ENCODE assay signal across 30 cellular contexts in the genomic region with DNA sequence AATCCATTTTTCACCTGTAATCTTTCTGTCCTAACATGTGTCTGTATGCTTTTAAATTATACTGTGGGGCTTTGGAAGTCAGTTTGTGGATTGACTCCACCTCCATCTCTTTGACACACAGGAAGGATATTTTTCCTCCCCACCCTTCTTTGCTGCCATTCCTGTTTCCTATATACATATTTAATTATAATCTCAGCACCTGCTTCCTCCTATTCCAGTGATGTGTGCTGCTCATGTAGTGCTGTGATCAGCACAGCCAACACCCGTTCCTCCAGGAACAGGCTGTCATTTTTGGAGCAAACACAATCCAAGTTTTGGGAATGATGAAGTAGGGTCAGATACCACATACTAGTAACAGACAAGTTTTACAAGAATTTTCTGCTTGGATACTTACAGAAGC.
"Had no signal": no experiment of that assay in that cellular context is flagged by ENCODE, and none has a peak within 500 bp of the region (broad histone marks: within the 10 kb centered on the region; RNA-seq: fewer than 3 reads in every experiment).

No MANE protein-coding gene starts in this region.

- ATAC-seq: activated CD4-positive, CD25-positive, alpha-beta regulatory T cell treated with anti-CD3 and anti-CD28 coated beads, Interleukin-2, amount 50 U/mL, for 24 hours; activated CD8-positive, alpha-beta T cell treated with anti-CD3 and anti-CD28 coated beads for 36 hours; activated naive CD4-positive, alpha-beta T cell treated with anti-CD3 and anti-CD28 coated beads, Interleukin-2, amount 50 U/mL, for 72 hours; activated T-cell treated with anti-CD3 and anti-CD28 coated beads, Interleukin-2, amount 50 U/mL, for 4 hours; effector memory CD8-positive, alpha-beta T cell; gastroesophageal sphincter; T-helper 17 cell had no signal

- H3K36me3 Mint-ChIP-seq: activated naive CD4-positive, alpha-beta T cell treated with anti-CD3 and anti-CD28 coated beads, Interleukin-2, amount 10 ng/mL, durations not matched to agents 7 days and 5 days; activated naive CD4-positive, alpha-beta T cell treated with anti-CD3 and anti-CD28 coated beads, Interleukin-2, amount 50 U/mL, for 72 hours; activated naive CD8-positive, alpha-beta T cell treated with anti-CD3 and anti-CD28 coated beads, Interleukin-2, amount 10 ng/mL, durations not matched to agents 7 days and 5 days had no signal

- H3K4me3 Mint-ChIP-seq: activated B cell treated with CpG ODN at 0.5 μM for 24 hours; activated CD8-positive, alpha-beta T cell treated with anti-CD3 and anti-CD28 coated beads for 36 hours; activated naive CD4-positive, alpha-beta T cell treated with anti-CD3 and anti-CD28 coated beads, Interleukin-2, amount 10 ng/mL, durations not matched to agents 7 days and 5 days; activated naive CD8-positive, alpha-beta T cell treated with anti-CD3 and anti-CD28 coated beads, Interleukin-2, amount 10 ng/mL, durations not matched to agents 7 days and 5 days; activated T-cell treated with anti-CD3 and anti-CD28 coated beads, Interleukin-2, amount 50 U/mL, for 4 hours; effector memory CD8-positive, alpha-beta T cell; T-helper 17 cell; T-helper 2 cell treated with Interferon-gamma antibody and Interleukin-4, amounts not matched to agents 5 μg/mL and 100 μg/mL, for 36 hours had no signal

- DNase-seq: activated B cell treated with CpG ODN at 0.5 μM for 24 hours; activated CD4-positive, alpha-beta T cell treated with anti-CD3 and anti-CD28 coated beads for 48 hours; activated CD4-positive, alpha-beta T cell treated with anti-CD3 and anti-CD28 coated beads, Interleukin-2, amount 50 U/mL, for 1 hour; activated CD4-positive, alpha-beta T cell treated with anti-CD3 and anti-CD28 coated beads, Interleukin-2, amount 50 U/mL, for 48 hours; activated CD8-positive, alpha-beta memory T cell treated with anti-CD3 and anti-CD28 coated beads for 24 hours; activated CD8-positive, alpha-beta T cell treated with anti-CD3 and anti-CD28 coated beads for 36 hours; activated effector memory CD4-positive, alpha-beta T cell treated with anti-CD3 and anti-CD28 coated beads, Interleukin-2, amount 50 U/mL, for 16 hours; activated naive CD4-positive, alpha-beta T cell; activated naive CD4-positive, alpha-beta T cell treated with anti-CD3 and anti-CD28 coated beads, Interleukin-2, amount 10 ng/mL, durations not matched to agents 7 days and 5 days; activated naive CD8-positive, alpha-beta T cell treated with anti-CD3 and anti-CD28 coated beads, Interleukin-2, amount 10 ng/mL, durations not matched to agents 7 days and 5 days; activated T-cell treated with anti-CD3 and anti-CD28 coated beads, Interleukin-2, amount 50 U/mL, for 4 hours; amniotic stem cell; anterior cingulate cortex; caudate nucleus; cortex of kidney; dermis blood vessel endothelial cell; effector CD4-positive, alpha-beta T cell; effector memory CD8-positive, alpha-beta T cell; erythroblast; foreskin melanocyte; T-helper 1 cell; T-helper 17 cell; T1000; WERI-Rb-1 had no signal

- H3K4me1 Mint-ChIP-seq: activated B cell treated with CpG ODN at 0.5 μM for 24 hours; activated naive CD4-positive, alpha-beta T cell treated with anti-CD3 and anti-CD28 coated beads, Interleukin-2, amount 10 ng/mL, durations not matched to agents 7 days and 5 days; activated naive CD8-positive, alpha-beta T cell treated with anti-CD3 and anti-CD28 coated beads, Interleukin-2, amount 10 ng/mL, durations not matched to agents 7 days and 5 days; T-helper 17 cell had no signal

- H3K9me3 ChIP-seq: esophagus muscularis mucosa, gastroesophageal sphincter had no signal

- H3K27me3 Mint-ChIP-seq: activated naive CD4-positive, alpha-beta T cell treated with anti-CD3 and anti-CD28 coated beads, Interleukin-2, amount 10 ng/mL, durations not matched to agents 7 days and 5 days; activated naive CD8-positive, alpha-beta T cell treated with anti-CD3 and anti-CD28 coated beads, Interleukin-2, amount 10 ng/mL, durations not matched to agents 7 days and 5 days had no signal

- H3K27ac Mint-ChIP-seq: activated B cell treated with CpG ODN at 0.5 μM for 24 hours; activated CD8-positive, alpha-beta T cell treated with anti-CD3 and anti-CD28 coated beads for 36 hours; activated naive CD4-positive, alpha-beta T cell treated with anti-CD3 and anti-CD28 coated beads, Interleukin-2, amount 10 ng/mL, durations not matched to agents 7 days and 5 days; activated naive CD4-positive, alpha-beta T cell treated with anti-CD3 and anti-CD28 coated beads, Interleukin-2, amount 50 U/mL, for 72 hours; activated naive CD8-positive, alpha-beta T cell treated with anti-CD3 and anti-CD28 coated beads, Interleukin-2, amount 10 ng/mL, durations not matched to agents 7 days and 5 days; activated T-helper 2 cell treated with anti-CD3 and anti-CD28 coated beads, Interferon-gamma antibody, Interleukin-2, Interleukin-4, amounts not matched to agents 10 μg/mL and 5 μg/mL and 100 μg/mL, durations not matched to agents 14 hours and 24 hours and 36 hours; T-helper 17 cell; T-helper 2 cell treated with Interferon-gamma antibody and Interleukin-4, amounts not matched to agents 5 μg/mL and 100 μg/mL, for 36 hours had no signal

- H3K4me3 ChIP-seq: esophagus muscularis mucosa, gastroesophageal sphincter had no signal

- H3K9me3 Mint-ChIP-seq: activated B cell treated with CpG ODN at 0.5 μM for 24 hours; activated CD8-positive, alpha-beta T cell treated with anti-CD3 and anti-CD28 coated beads for 36 hours; activated naive CD4-positive, alpha-beta T cell treated with anti-CD3 and anti-CD28 coated beads, Interleukin-2, amount 10 ng/mL, durations not matched to agents 7 days and 5 days; activated naive CD4-positive, alpha-beta T cell treated with anti-CD3 and anti-CD28 coated beads, Interleukin-2, amount 50 U/mL, for 72 hours; activated naive CD8-positive, alpha-beta T cell treated with anti-CD3 and anti-CD28 coated beads, Interleukin-2, amount 10 ng/mL, durations not matched to agents 7 days and 5 days; activated T-cell treated with anti-CD3 and anti-CD28 coated beads, Interleukin-2, amount 50 U/mL, for 4 hours; activated T-helper 2 cell treated with anti-CD3 and anti-CD28 coated beads, Interferon-gamma antibody, Interleukin-2, Interleukin-4, amounts not matched to agents 10 μg/mL and 5 μg/mL and 100 μg/mL, durations not matched to agents 14 hours and 24 hours and 36 hours; effector memory CD8-positive, alpha-beta T cell; T-helper 2 cell treated with Interferon-gamma antibody and Interleukin-4, amounts not matched to agents 5 μg/mL and 100 μg/mL, for 36 hours had no signal

- H3K36me3 ChIP-seq: esophagus muscularis mucosa, gastroesophageal sphincter, WERI-Rb-1 had no signal
